Comparison of ENCODE assay signal across 1 cellular context in the genomic region with DNA sequence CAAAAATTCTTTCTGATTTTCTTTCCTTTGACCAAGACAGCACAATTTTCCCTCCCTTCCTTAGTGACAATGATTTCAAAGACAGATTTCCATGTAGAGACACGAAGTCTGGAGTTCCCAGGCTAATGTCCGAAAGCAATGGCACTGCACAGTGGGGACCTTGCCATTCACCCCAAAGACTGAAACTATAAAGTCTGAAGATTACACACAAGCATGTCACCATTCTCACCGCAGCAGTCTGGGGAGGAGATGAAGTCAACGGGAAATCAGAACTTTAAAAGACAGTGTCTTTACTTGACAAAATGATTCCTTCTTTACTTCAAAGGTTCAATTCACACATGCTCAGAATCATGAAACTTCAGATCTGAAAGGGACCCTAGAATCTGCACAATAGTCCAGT.
TF ChIP-seq lines count a peak whose summit lies in the region.

No MANE protein-coding gene starts in this region.

TF ChIP-seq in GM23338, 12 proteins besides CTCF, POLR2A, EP300 and RAD21 (continued from another document):
- TF ChIP-seq ZNF462 (CRISPR knock-in tag; IDR thresholded peaks at IDR 0.05) (no peak), ZNF114 (CRISPR knock-in tag; IDR thresholded peaks at IDR 0.05) (no peak)
TF ChIP-seq in GM23338: peak in this region for 0.
